9 cellular contexts compared by ENCODE assay signal in genomic region chr3:42651248-42652091, GRCh38. TPM values are rescaled to one million over a fixed set of nuclear protein-coding genes. Genes with fewer than 3 reads are reported as not detected.
DNase-seq lines count a peak whose midpoint lies in the region; ATAC-seq and TF ChIP-seq lines count a peak whose summit lies in the region.
"Had no signal": no experiment of that assay in that cellular context is flagged by ENCODE, and none has a peak within 500 bp of the region (broad histone marks: within the 10 kb centered on the region; RNA-seq: fewer than 3 reads in every experiment).

No MANE protein-coding gene starts in this region.

- no peaks in the 10 kb centered on the region for H3K27me3 Mint-ChIP-seq in progenitor cell of endocrine pancreas
- H3K27me3 Mint-ChIP-seq in activated T-helper 2 cell treated with anti-CD3 and anti-CD28 coated beads, Interferon-gamma antibody, Interleukin-2, Interleukin-4, amounts not matched to agents 10 μg/mL and 5 μg/mL and 100 μg/mL, durations not matched to agents 14 hours and 24 hours and 36 hours (ENCODE audit: low read depth), result peaks cover 9% of the 10 kb centered on the region

- peaks cover 13% of the 10 kb centered on the region for H3K4me1 Mint-ChIP-seq in progenitor cell of endocrine pancreas (ENCODE audit: low read depth)
- peaks cover 9% of the 10 kb centered on the region for H3K4me1 Mint-ChIP-seq in activated T-helper 2 cell treated with anti-CD3 and anti-CD28 coated beads, Interferon-gamma antibody, Interleukin-2, Interleukin-4, amounts not matched to agents 10 μg/mL and 5 μg/mL and 100 μg/mL, durations not matched to agents 14 hours and 24 hours and 36 hours (ENCODE audit: low read depth)

- no peaks in the 10 kb centered on the region for H3K9me3 ChIP-seq in RWPE2 (ENCODE audit: severe bottlenecking)
- no peaks in the 10 kb centered on the region for H3K9me3 ChIP-seq in esophagus (ENCODE audit: control insufficient read depth in 2 of 2, insufficient read depth in 1 of 2, low read depth in 1 of 2, low read length in 1 of 2)

- no peaks in the 10 kb centered on the region for H3K9me3 Mint-ChIP-seq in progenitor cell of endocrine pancreas (ENCODE audit: low read depth)
- no peaks in the 10 kb centered on the region for H3K9me3 Mint-ChIP-seq in activated T-helper 2 cell treated with anti-CD3 and anti-CD28 coated beads, Interferon-gamma antibody, Interleukin-2, Interleukin-4, amounts not matched to agents 10 μg/mL and 5 μg/mL and 100 μg/mL, durations not matched to agents 14 hours and 24 hours and 36 hours

- peaks cover 9% of the 10 kb centered on the region for H3K36me3 Mint-ChIP-seq in progenitor cell of endocrine pancreas (ENCODE audit: insufficient read depth)
- H3K36me3 Mint-ChIP-seq in activated T-helper 2 cell treated with anti-CD3 and anti-CD28 coated beads, Interferon-gamma antibody, Interleukin-2, Interleukin-4, amounts not matched to agents 10 μg/mL and 5 μg/mL and 100 μg/mL, durations not matched to agents 14 hours and 24 hours and 36 hours (ENCODE audit: low read depth), result peaks cover 20% of the 10 kb centered on the region

- peak overlapping the region; percentile 28 for H3K4me3 Mint-ChIP-seq in progenitor cell of endocrine pancreas (ENCODE audit: low read depth)
- no peak overlapping the region for H3K4me3 Mint-ChIP-seq in activated T-helper 2 cell treated with anti-CD3 and anti-CD28 coated beads, Interferon-gamma antibody, Interleukin-2, Interleukin-4, amounts not matched to agents 10 μg/mL and 5 μg/mL and 100 μg/mL, durations not matched to agents 14 hours and 24 hours and 36 hours (ENCODE audit: low read depth)

- H3K4me1 ChIP-seq in RWPE2 (ENCODE audit: insufficient read depth, poor library complexity, severe bottlenecking), result peaks cover 22% of the 10 kb centered on the region
- H3K4me1 ChIP-seq in esophagus (ENCODE audit: control insufficient read depth in 2 of 2, insufficient read depth in 2 of 2, low read length in 1 of 2), result peaks cover 22 to 27% of the 10 kb centered on the region in 2 donors

- H3K27ac Mint-ChIP-seq in progenitor cell of endocrine pancreas, result peak overlapping the region; percentile 52
- H3K27ac Mint-ChIP-seq in activated T-helper 2 cell treated with anti-CD3 and anti-CD28 coated beads, Interferon-gamma antibody, Interleukin-2, Interleukin-4, amounts not matched to agents 10 μg/mL and 5 μg/mL and 100 μg/mL, durations not matched to agents 14 hours and 24 hours and 36 hours, result no peak overlapping the region

- ATAC-seq in RWPE2 (ENCODE audit: low read depth), result peak; percentile 57

- intact Hi-C loops in activated T-helper 2 cell treated with anti-CD3 and anti-CD28 coated beads, Interferon-gamma antibody, Interleukin-2, Interleukin-4, amounts not matched to agents 10 μg/mL and 5 μg/mL and 100 μg/mL, durations not matched to agents 14 hours and 24 hours and 36 hours (cut with micrococcal nuclease), result no loop called here

- H3K27me3 ChIP-seq in RWPE2 (ENCODE audit: insufficient read depth, poor library complexity, severe bottlenecking) (no peaks in the 10 kb centered on the region), esophagus (ENCODE audit: control insufficient read depth in 1 of 2, insufficient read depth in 2 of 2, low read length in 2 of 2) (no peaks in the 10 kb centered on the region)

- H3K4me3 ChIP-seq in RWPE2 (ENCODE audit: severe bottlenecking), result no peak overlapping the region
- no peak overlapping the region for H3K4me3 ChIP-seq in esophagus (ENCODE audit: low read depth in 1 of 2, low read length in 2 of 2)

- TF ChIP-seq CTCF in RWPE2 (IDR thresholded peaks at IDR 0.05; ENCODE audit: poor library complexity, severe bottlenecking), result no peak
- TF ChIP-seq CTCF in progenitor cell of endocrine pancreas (IDR thresholded peaks at IDR 0.05; ENCODE audit: unreplicated experiment), result no peak

- DNase-seq in Daoy (ENCODE audit: low read depth) (peak; percentile 65), RWPE2 (ENCODE audit: low spot score) (no peak), progenitor cell of endocrine pancreas (ENCODE audit: low spot score, unreplicated experiment) (no peak), NCI-H2081 treated with DMSO at 0.1 percent for 48 hours (lab: John Stamatoyannopoulos, UW) (no peak), COR-L47 (lab: John Stamatoyannopoulos, UW) (no peak), NCI-H2196 (lab: John Stamatoyannopoulos, UW; ENCODE audit: unreplicated experiment) (no peak)
- DNase-seq in activated T-helper 2 cell treated with anti-CD3 and anti-CD28 coated beads, Interferon-gamma antibody, Interleukin-2, Interleukin-4, amounts not matched to agents 10 μg/mL and 5 μg/mL and 100 μg/mL, durations not matched to agents 14 hours and 24 hours and 36 hours (ENCODE audit: low spot score), result no peak
- DNase-seq: activated gamma-delta T cell had no signal

- peak overlapping the region; percentile 80 for H3K27ac ChIP-seq in RWPE2 (ENCODE audit: poor library complexity, severe bottlenecking)
- peak overlapping the region; percentile 11 to 75 for H3K27ac ChIP-seq in esophagus (ENCODE audit: low read depth in 2 of 2, low read length in 1 of 2)

- 64 to 76% methylated on average over 9 of the region's 9 CpGs for WGBS in esophagus, 2 donors

- H3K36me3 ChIP-seq in RWPE2 (ENCODE audit: low read depth) (peaks cover 11% of the 10 kb centered on the region), esophagus (ENCODE audit: control insufficient read depth in 2 of 2, insufficient read depth in 2 of 2, low read length in 1 of 2) (peaks cover 0 to 9% of the 10 kb centered on the region in 2 donors)

RNA-seq across cellular contexts. Expression of gene ZBTB47, which starts 2.0 kb away (rescaled TPM):
- total RNA-seq in Daoy (2014; rRNA removed; shearing (Covaris generic)), result 2.5 and 5.7 TPM in 2 replicates
- 1 to 10 TPM; 3.5 to 6.0 TPM for polyA plus RNA-seq in esophagus
- 9.1 and 9.7 TPM in 2 replicates for total RNA-seq in progenitor cell of endocrine pancreas
- total RNA-seq in activated T-helper 2 cell treated with anti-CD3 and anti-CD28 coated beads, Interferon-gamma antibody, Interleukin-2, Interleukin-4, amounts not matched to agents 10 μg/mL and 5 μg/mL and 100 μg/mL, durations not matched to agents 14 hours and 24 hours and 36 hours, result 0.16 and 0.44 TPM in 2 replicates

RNA-seq across cellular contexts. Expression of gene KLHL40, which starts 33.9 kb away (rescaled TPM):
- not detected in 2 replicates for total RNA-seq in Daoy (2014; rRNA removed; shearing (Covaris generic))
- under 1 TPM in 1 of 2 donors, not detected in 1; 0.02 TPM for polyA plus RNA-seq in esophagus
- not detected in 2 replicates for total RNA-seq in progenitor cell of endocrine pancreas
- total RNA-seq in activated T-helper 2 cell treated with anti-CD3 and anti-CD28 coated beads, Interferon-gamma antibody, Interleukin-2, Interleukin-4, amounts not matched to agents 10 μg/mL and 5 μg/mL and 100 μg/mL, durations not matched to agents 14 hours and 24 hours and 36 hours, result not detected in 2 replicates

RNA-seq across cellular contexts. Expression of gene NKTR, which starts 51.0 kb away (rescaled TPM):
- 10.7 and 15.5 TPM in 2 replicates for total RNA-seq in Daoy (2014; rRNA removed; shearing (Covaris generic))
- polyA plus RNA-seq in esophagus, result 10 to 100 TPM; 13.9 to 26.3 TPM
- 142 and 155 TPM in 2 replicates for total RNA-seq in progenitor cell of endocrine pancreas
- 76.6 and 86.2 TPM in 2 replicates for total RNA-seq in activated T-helper 2 cell treated with anti-CD3 and anti-CD28 coated beads, Interferon-gamma antibody, Interleukin-2, Interleukin-4, amounts not matched to agents 10 μg/mL and 5 μg/mL and 100 μg/mL, durations not matched to agents 14 hours and 24 hours and 36 hours

RNA-seq across cellular contexts. Expression of gene HHATL, which starts 51.1 kb away (rescaled TPM):
- not detected in 2 replicates for total RNA-seq in Daoy (2014; rRNA removed; shearing (Covaris generic))
- under 1 TPM; 0.12 to 0.41 TPM for polyA plus RNA-seq in esophagus
- not detected in 2 replicates for total RNA-seq in progenitor cell of endocrine pancreas
- not detected in 2 replicates for total RNA-seq in activated T-helper 2 cell treated with anti-CD3 and anti-CD28 coated beads, Interferon-gamma antibody, Interleukin-2, Interleukin-4, amounts not matched to agents 10 μg/mL and 5 μg/mL and 100 μg/mL, durations not matched to agents 14 hours and 24 hours and 36 hours
